In the genomic region with DNA sequence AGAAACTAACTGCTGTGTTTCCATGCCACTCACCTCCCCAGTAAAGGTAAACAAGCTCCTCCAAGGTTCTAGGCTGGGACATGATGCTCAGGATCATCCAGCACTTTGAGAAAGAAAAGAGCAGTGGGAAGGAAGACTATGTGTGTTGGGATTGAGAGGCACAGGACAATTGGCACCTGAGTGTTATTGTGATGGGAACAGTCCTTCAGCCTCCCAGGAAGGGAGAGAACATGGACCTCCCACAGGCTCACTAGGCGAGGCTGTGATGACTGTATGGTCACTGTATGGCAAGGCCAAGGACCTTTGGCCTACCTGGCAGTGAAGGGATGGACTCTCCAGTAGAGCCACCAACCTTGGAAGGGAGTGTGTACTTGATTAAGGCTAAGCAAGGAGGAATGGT, we compare ENCODE assay signal across 1 cellular context.
TF ChIP-seq lines count a peak whose summit lies in the region.

No MANE protein-coding gene starts in this region.

TF ChIP-seq in H1, 55 proteins besides CTCF, POLR2A, EP300 and RAD21 (continued from another document):
- TF ChIP-seq, protein P1, sequence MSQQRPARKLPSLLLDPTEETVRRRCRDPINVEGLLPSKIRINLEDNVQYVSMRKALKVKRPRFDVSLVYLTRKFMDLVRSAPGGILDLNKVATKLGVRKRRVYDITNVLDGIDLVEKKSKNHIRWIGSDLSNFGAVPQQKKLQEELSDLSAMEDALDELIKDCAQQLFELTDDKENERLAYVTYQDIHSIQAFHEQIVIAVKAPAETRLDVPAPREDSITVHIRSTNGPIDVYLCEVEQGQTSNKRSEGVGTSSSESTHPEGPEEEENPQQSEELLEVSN (IDR thresholded peaks at IDR 0.05), result no peak
- no peak for TF ChIP-seq CEBPB (IDR thresholded peaks at IDR 0.05; ENCODE audit: low read depth, low read length)
- TF ChIP-seq YY1 (IDR thresholded peaks at IDR 0.05; ENCODE audit: low read depth, low read length), result no peak
- no peak for TF ChIP-seq HDAC2 (IDR thresholded peaks at IDR 0.05; ENCODE audit: borderline replicate concordance in 1 of 2, low read depth in 2 of 2, low read length in 2 of 2)
- no peak for TF ChIP-seq SP2 (IDR thresholded peaks at IDR 0.05; ENCODE audit: low read length)
- no peak for TF ChIP-seq MAFK (IDR thresholded peaks at IDR 0.05; ENCODE audit: low read depth, low read length)
